39 cellular contexts compared by ENCODE assay signal in genomic region chr7:127440206-127440605, GRCh38.
"Had no signal": no experiment of that assay in that cellular context is flagged by ENCODE, and none has a peak within 500 bp of the region (broad histone marks: within the 10 kb centered on the region; RNA-seq: fewer than 3 reads in every experiment).

No MANE protein-coding gene starts in this region.

- H3K4me3 Mint-ChIP-seq: activated naive CD4-positive, alpha-beta T cell treated with anti-CD3 and anti-CD28 coated beads for 36 hours; activated naive CD4-positive, alpha-beta T cell treated with anti-CD3 and anti-CD28 coated beads, Interleukin-2, amount 10 ng/mL, durations not matched to agents 7 days and 5 days; activated naive CD4-positive, alpha-beta T cell treated with anti-CD3 and anti-CD28 coated beads, Interleukin-2, amount 50 U/mL, for 24 hours; activated naive CD8-positive, alpha-beta T cell; activated naive CD8-positive, alpha-beta T cell treated with anti-CD3 and anti-CD28 coated beads for 36 hours; activated naive CD8-positive, alpha-beta T cell treated with anti-CD3 and anti-CD28 coated beads, Interleukin-2, amount 10 ng/mL, durations not matched to agents 7 days and 5 days; activated naive CD8-positive, alpha-beta T cell treated with anti-CD3 and anti-CD28 coated beads, Interleukin-2, amount 50 U/mL, for 24 hours; activated T-cell treated with anti-CD3 and anti-CD28 coated beads, Interleukin-2, amount 50 U/mL, for 24 hours; activated T-cell treated with anti-CD3 and anti-CD28 coated beads, Interleukin-2, amount 50 U/mL, for 4 hours; activated T-cell treated with anti-CD3 and anti-CD28 coated beads, Interleukin-2, amount 50 U/mL, for 72 hours; activated T-helper 1 cell treated with anti-CD3 and anti-CD28 coated beads, Interleukin-12 subunit alpha, Interleukin-12 subunit beta, Interleukin-2, Interleukin-4 antibody, amounts not matched to agents 30 ng/mL and 10 ng/mL and 1 ng/mL, durations not matched to agents 14 hours and 24 hours and 36 hours; activated T-helper 17 cell treated with anti-CD3 and anti-CD28 coated beads, Interleukin-2, amount 50 U/mL, for 72 hours; brain; central memory CD8-positive, alpha-beta T cell had no signal

- H3K27me3 ChIP-seq: adrenal gland, ascending aorta, body of pancreas, brain microvascular endothelial cell, breast epithelium, cardiac muscle cell had no signal

- H3K36me3 Mint-ChIP-seq: activated naive CD4-positive, alpha-beta T cell treated with anti-CD3 and anti-CD28 coated beads, Interleukin-2, amount 10 ng/mL, durations not matched to agents 7 days and 5 days; activated naive CD4-positive, alpha-beta T cell treated with anti-CD3 and anti-CD28 coated beads, Interleukin-2, amount 50 U/mL, for 24 hours; activated naive CD4-positive, alpha-beta T cell treated with anti-CD3 and anti-CD28 coated beads, Interleukin-2, amount 50 U/mL, for 72 hours; activated naive CD8-positive, alpha-beta T cell; activated naive CD8-positive, alpha-beta T cell treated with anti-CD3 and anti-CD28 coated beads for 36 hours; activated naive CD8-positive, alpha-beta T cell treated with anti-CD3 and anti-CD28 coated beads, Interleukin-2, amount 10 ng/mL, durations not matched to agents 7 days and 5 days; brain had no signal

- H3K27ac ChIP-seq: adrenal gland, ascending aorta, body of pancreas, brain microvascular endothelial cell, breast epithelium, cardiac muscle cell had no signal

- ATAC-seq: activated naive CD4-positive, alpha-beta T cell treated with anti-CD3 and anti-CD28 coated beads, Interleukin-2, amount 50 U/mL, for 72 hours; activated naive CD8-positive, alpha-beta T cell treated with anti-CD3 and anti-CD28 coated beads, Interleukin-2, amount 50 U/mL, for 24 hours; activated T-cell treated with anti-CD3 and anti-CD28 coated beads, Interleukin-2, amount 50 U/mL, for 4 hours; activated T-cell treated with anti-CD3 and anti-CD28 coated beads, Interleukin-2, amount 50 U/mL, for 72 hours; activated T-helper 17 cell treated with anti-CD3 and anti-CD28 coated beads, Interleukin-2, amount 50 U/mL, for 72 hours; body of pancreas had no signal

- H3K4me1 ChIP-seq: adrenal gland, ascending aorta, body of pancreas, breast epithelium had no signal

- H3K4me3 ChIP-seq: adrenal gland, ascending aorta, body of pancreas, breast epithelium, cardiac muscle cell had no signal

- H3K36me3 ChIP-seq: adrenal gland, ascending aorta, brain microvascular endothelial cell, breast epithelium, cardiac muscle cell had no signal

- DNase-seq: activated effector memory CD4-positive, alpha-beta T cell treated with anti-CD3 and anti-CD28 coated beads, Interleukin-2, amount 50 U/mL, for 16 hours; activated effector memory CD4-positive, alpha-beta T cell treated with Interleukin-2 at 50 U/mL for 16 hours; activated gamma-delta T cell; activated gamma-delta T cell treated with Interleukin-2 at 50 U/mL for 16 hours; activated naive CD4-positive, alpha-beta T cell; activated naive CD4-positive, alpha-beta T cell treated with anti-CD3 and anti-CD28 coated beads for 36 hours; activated naive CD4-positive, alpha-beta T cell treated with anti-CD3 and anti-CD28 coated beads, Interleukin-2, amount 10 ng/mL, durations not matched to agents 7 days and 5 days; activated naive CD4-positive, alpha-beta T cell treated with anti-CD3 and anti-CD28 coated beads, Interleukin-2, amount 50 U/mL, for 16 hours; activated naive CD4-positive, alpha-beta T cell treated with Interleukin-2 at 50 U/mL for 16 hours; activated naive CD8-positive, alpha-beta T cell treated with anti-CD3 and anti-CD28 coated beads for 36 hours; activated naive CD8-positive, alpha-beta T cell treated with anti-CD3 and anti-CD28 coated beads, Interleukin-2, amount 10 ng/mL, durations not matched to agents 7 days and 5 days; activated naive CD8-positive, alpha-beta T cell treated with anti-CD3 and anti-CD28 coated beads, Interleukin-2, amount 50 U/mL, for 24 hours; activated T-cell treated with anti-CD3 and anti-CD28 coated beads for 4 hours; activated T-cell treated with anti-CD3 and anti-CD28 coated beads, Interleukin-2, amount 50 U/mL, for 1 hour; activated T-cell treated with anti-CD3 and anti-CD28 coated beads, Interleukin-2, amount 50 U/mL, for 24 hours; activated T-cell treated with anti-CD3 and anti-CD28 coated beads, Interleukin-2, amount 50 U/mL, for 4 hours; activated T-cell treated with anti-CD3 and anti-CD28 coated beads, Interleukin-2, amount 50 U/mL, for 48 hours; activated T-cell treated with anti-CD3 and anti-CD28 coated beads, Interleukin-2, amount 50 U/mL, for 72 hours; adrenal gland; amniotic stem cell; amygdala; anterior cingulate cortex; aorta; body of pancreas; brain microvascular endothelial cell; caudate nucleus; central memory CD4-positive, alpha-beta T cell; cerebellar nuclear complex had no signal

- H3K9me3 ChIP-seq: adrenal gland, body of pancreas had no signal

- H3K27ac Mint-ChIP-seq: activated naive CD4-positive, alpha-beta T cell treated with anti-CD3 and anti-CD28 coated beads for 36 hours; activated naive CD4-positive, alpha-beta T cell treated with anti-CD3 and anti-CD28 coated beads, Interleukin-2, amount 10 ng/mL, durations not matched to agents 7 days and 5 days; activated naive CD4-positive, alpha-beta T cell treated with anti-CD3 and anti-CD28 coated beads, Interleukin-2, amount 50 U/mL, for 24 hours; activated naive CD4-positive, alpha-beta T cell treated with anti-CD3 and anti-CD28 coated beads, Interleukin-2, amount 50 U/mL, for 72 hours; activated naive CD8-positive, alpha-beta T cell; activated naive CD8-positive, alpha-beta T cell treated with anti-CD3 and anti-CD28 coated beads for 36 hours; activated naive CD8-positive, alpha-beta T cell treated with anti-CD3 and anti-CD28 coated beads, Interleukin-2, amount 10 ng/mL, durations not matched to agents 7 days and 5 days; activated naive CD8-positive, alpha-beta T cell treated with anti-CD3 and anti-CD28 coated beads, Interleukin-2, amount 50 U/mL, for 24 hours; activated T-cell treated with anti-CD3 and anti-CD28 coated beads, Interleukin-2, amount 50 U/mL, for 24 hours; activated T-cell treated with anti-CD3 and anti-CD28 coated beads, Interleukin-2, amount 50 U/mL, for 72 hours; activated T-helper 1 cell treated with anti-CD3 and anti-CD28 coated beads, Interleukin-12 subunit alpha, Interleukin-12 subunit beta, Interleukin-2, Interleukin-4 antibody, amounts not matched to agents 30 ng/mL and 10 ng/mL and 1 ng/mL, durations not matched to agents 14 hours and 24 hours and 36 hours; activated T-helper 17 cell treated with anti-CD3 and anti-CD28 coated beads, Interleukin-2, amount 50 U/mL, for 72 hours; activated T-helper 2 cell treated with anti-CD3 and anti-CD28 coated beads, Interferon-gamma antibody, Interleukin-2, Interleukin-4, amounts not matched to agents 10 μg/mL and 5 μg/mL and 100 μg/mL, durations not matched to agents 14 hours and 24 hours and 36 hours; brain had no signal

- H3K4me1 Mint-ChIP-seq: activated naive CD4-positive, alpha-beta T cell treated with anti-CD3 and anti-CD28 coated beads, Interleukin-2, amount 10 ng/mL, durations not matched to agents 7 days and 5 days; activated naive CD4-positive, alpha-beta T cell treated with anti-CD3 and anti-CD28 coated beads, Interleukin-2, amount 50 U/mL, for 24 hours; activated naive CD8-positive, alpha-beta T cell treated with anti-CD3 and anti-CD28 coated beads for 36 hours; activated naive CD8-positive, alpha-beta T cell treated with anti-CD3 and anti-CD28 coated beads, Interleukin-2, amount 10 ng/mL, durations not matched to agents 7 days and 5 days; activated naive CD8-positive, alpha-beta T cell treated with anti-CD3 and anti-CD28 coated beads, Interleukin-2, amount 50 U/mL, for 24 hours; activated T-helper 17 cell treated with anti-CD3 and anti-CD28 coated beads, Interleukin-2, amount 50 U/mL, for 72 hours; brain; central memory CD8-positive, alpha-beta T cell had no signal

- H3K27me3 Mint-ChIP-seq: activated naive CD8-positive, alpha-beta T cell; activated naive CD8-positive, alpha-beta T cell treated with anti-CD3 and anti-CD28 coated beads for 36 hours; activated naive CD8-positive, alpha-beta T cell treated with anti-CD3 and anti-CD28 coated beads, Interleukin-2, amount 50 U/mL, for 24 hours; activated T-cell treated with anti-CD3 and anti-CD28 coated beads, Interleukin-2, amount 50 U/mL, for 24 hours had no signal

- H3K9me3 Mint-ChIP-seq: activated naive CD4-positive, alpha-beta T cell treated with anti-CD3 and anti-CD28 coated beads for 36 hours; activated naive CD4-positive, alpha-beta T cell treated with anti-CD3 and anti-CD28 coated beads, Interleukin-2, amount 10 ng/mL, durations not matched to agents 7 days and 5 days; activated naive CD4-positive, alpha-beta T cell treated with anti-CD3 and anti-CD28 coated beads, Interleukin-2, amount 50 U/mL, for 24 hours; activated naive CD4-positive, alpha-beta T cell treated with anti-CD3 and anti-CD28 coated beads, Interleukin-2, amount 50 U/mL, for 72 hours; activated naive CD8-positive, alpha-beta T cell treated with anti-CD3 and anti-CD28 coated beads for 36 hours; activated naive CD8-positive, alpha-beta T cell treated with anti-CD3 and anti-CD28 coated beads, Interleukin-2, amount 10 ng/mL, durations not matched to agents 7 days and 5 days; activated naive CD8-positive, alpha-beta T cell treated with anti-CD3 and anti-CD28 coated beads, Interleukin-2, amount 50 U/mL, for 24 hours; activated T-cell treated with anti-CD3 and anti-CD28 coated beads, Interleukin-2, amount 50 U/mL, for 24 hours; activated T-cell treated with anti-CD3 and anti-CD28 coated beads, Interleukin-2, amount 50 U/mL, for 4 hours; activated T-cell treated with anti-CD3 and anti-CD28 coated beads, Interleukin-2, amount 50 U/mL, for 72 hours; activated T-helper 1 cell treated with anti-CD3 and anti-CD28 coated beads, Interleukin-12 subunit alpha, Interleukin-12 subunit beta, Interleukin-2, Interleukin-4 antibody, amounts not matched to agents 30 ng/mL and 10 ng/mL and 1 ng/mL, durations not matched to agents 14 hours and 24 hours and 36 hours; activated T-helper 17 cell treated with anti-CD3 and anti-CD28 coated beads, Interleukin-2, amount 50 U/mL, for 72 hours; activated T-helper 2 cell treated with anti-CD3 and anti-CD28 coated beads, Interferon-gamma antibody, Interleukin-2, Interleukin-4, amounts not matched to agents 10 μg/mL and 5 μg/mL and 100 μg/mL, durations not matched to agents 14 hours and 24 hours and 36 hours; brain; central memory CD8-positive, alpha-beta T cell had no signal
